In genomic region chr7:127514499-127514898, GRCh38 we compare ENCODE assay signal across 8 cellular contexts.
DNase-seq lines count a peak whose midpoint lies in the region; ATAC-seq, FAIRE-seq and TF ChIP-seq lines count a peak whose summit lies in the region.

No MANE protein-coding gene starts in this region.

- H3K9ac ChIP-seq in GM12878 (ENCODE audit: control insufficient read depth, insufficient read depth, low read length): no peak overlapping the region

- POLR2A ChIA-PET in GM12878 (lab: Charles Lee): no interaction called here

- H4K20me1 ChIP-seq in GM12878 (ENCODE audit: control insufficient read depth, insufficient read depth): no peaks in the 10 kb centered on the region

- no peaks in the 10 kb centered on the region for H3K4me1 ChIP-seq in GM12878 (ENCODE audit: control insufficient read depth, insufficient read depth, low read length)

- in situ Hi-C loops in GM12878 (cut with MboI): no loop called here

- H3K4me3 ChIP-seq in GM12878: no peak overlapping the region

- ATAC-seq in GM12878 (peak; percentile 79), left lobe of liver (peak; percentile 74), GM19455 (IDR thresholded peaks at IDR 0.05; ENCODE audit: unreplicated experiment) (no peak)

- no peaks in the 10 kb centered on the region for H3K36me3 ChIP-seq in GM12878 (ENCODE audit: control insufficient read depth in 2 of 2, insufficient read depth in 2 of 2, low read length in 1 of 2)

- peaks cover 0 to 3% of the 10 kb centered on the region in 2 experiments; a peak in 1 of 4 replicates for H3K27me3 ChIP-seq in GM12878 (replicated peaks in 1 of 2; ENCODE audit: control insufficient read depth in 2 of 2, insufficient read depth in 2 of 2, low read length in 1 of 2)

- no peaks in the 10 kb centered on the region for H3K79me2 ChIP-seq in GM12878 (ENCODE audit: control insufficient read depth, insufficient read depth, low read length)

- FAIRE-seq in GM18507 (lab: Jason Lieb, UNC): peak; percentile 62
- FAIRE-seq in GM12878 (lab: Jason Lieb, UNC): peak; percentile 47

- TF ChIP-seq POLR2A in GM12878 (IDR thresholded peaks at IDR 0.05; ENCODE audit: low read depth, low read length): no peak

- H3K4me2 ChIP-seq in GM12878 (ENCODE audit: control insufficient read depth, insufficient read depth): no peak overlapping the region

- intact Hi-C loops in GM12878 (cut with micrococcal nuclease; ENCODE audit: unreplicated experiment): loop anchor here (5.0 kb wide), 1 partner anchor 167 kb away; no protein-coding TSS in a partner anchor

- CTCF ChIA-PET in GM12878 (lab: Yijun Ruan, JAX): interaction anchor here (0.6 to 1.1 kb wide), 5 partner anchors 9 to 167 kb away, joined by 3 to 6 read pairs (median 3); no protein-coding TSS in a partner anchor

- RAD21 ChIA-PET in GM12878 (lab: Charles Lee; ENCODE audit: unreplicated experiment): no interaction called here

- no TSS peak for BruUV-seq in GM12878 (replicated peaks; lab: Mats Ljungman, UMichigan)

- no peaks in the 10 kb centered on the region for H3K9me3 ChIP-seq in GM12878 (replicated peaks; ENCODE audit: control insufficient read depth, insufficient read depth, low read length)

- SMC1A ChIA-PET in GM12878 (lab: Charles Lee; ENCODE audit: uncharacterized antibody, unreplicated experiment): interaction anchor here (0.8 to 1.1 kb wide), 3 partner anchors 12 to 711 kb away, joined by 4 to 5 read pairs (median 4); no protein-coding TSS in a partner anchor

- TF ChIP-seq CTCF in AG09319 (IDR thresholded peaks at IDR 0.05; ENCODE audit: low read depth, low read length): peak; percentile 35
- peak in 2 of 3 experiments; percentile 26 to 56; a peak in 3 of 6 replicates for TF ChIP-seq CTCF in GM12878 (IDR thresholded peaks at IDR 0.05 in 2 of 3, conservative IDR thresholded peaks at IDR 0.05 in 1 of 3; ENCODE audit: control insufficient read depth in 2 of 3, extremely low read depth in 1 of 3, insufficient read depth in 1 of 3, low read depth in 3 of 3, low read length in 3 of 3)

- TF ChIP-seq EP300 in GM12878 (IDR thresholded peaks at IDR 0.05; ENCODE audit: borderline replicate concordance in 1 of 2, control insufficient read depth in 1 of 2, low read depth in 2 of 2, low read length in 2 of 2): no peak

- TF ChIP-seq RAD21 in GM12878 (IDR thresholded peaks at IDR 0.05; ENCODE audit: insufficient read depth, low read depth, low read length): peak; percentile 54

- no peak overlapping the region for H2AFZ ChIP-seq in GM12878 (ENCODE audit: control insufficient read depth, low read depth, low read length)

- no peak overlapping the region for H3K27ac ChIP-seq in GM12878 (ENCODE audit: control insufficient read depth, insufficient read depth)

- no peak for DNase-seq in AG09319 (ENCODE audit: extremely low read depth, low read depth)
- DNase-seq in GM18507 (ENCODE audit: extremely low spot score, insufficient read length, low read depth): no peak
- peak; percentile 43 for DNase-seq in NCI-H2081 treated with DMSO at 0.1 percent for 48 hours (lab: John Stamatoyannopoulos, UW)
- DNase-seq in GM12878 (ENCODE audit: low read depth, low spot score): no peak
- no peak for DNase-seq in left lobe of liver (ENCODE audit: low spot score)
- no peak for DNase-seq in GDM1 (lab: John Stamatoyannopoulos, UW)
- no peak for DNase-seq in cerebellar nuclear complex (lab: John Stamatoyannopoulos, UW)

TF ChIP-seq in GM12878, 131 proteins besides CTCF, POLR2A, EP300 and RAD21:
- no peak for TF ChIP-seq PRDM15 (CRISPR knock-in tag; IDR thresholded peaks at IDR 0.05)
- peak; percentile 21; the same call in 1 of the 2 replicates for TF ChIP-seq SMC3 (IDR thresholded peaks at IDR 0.05; ENCODE audit: borderline replicate concordance, low read length)
